In the genomic region with DNA sequence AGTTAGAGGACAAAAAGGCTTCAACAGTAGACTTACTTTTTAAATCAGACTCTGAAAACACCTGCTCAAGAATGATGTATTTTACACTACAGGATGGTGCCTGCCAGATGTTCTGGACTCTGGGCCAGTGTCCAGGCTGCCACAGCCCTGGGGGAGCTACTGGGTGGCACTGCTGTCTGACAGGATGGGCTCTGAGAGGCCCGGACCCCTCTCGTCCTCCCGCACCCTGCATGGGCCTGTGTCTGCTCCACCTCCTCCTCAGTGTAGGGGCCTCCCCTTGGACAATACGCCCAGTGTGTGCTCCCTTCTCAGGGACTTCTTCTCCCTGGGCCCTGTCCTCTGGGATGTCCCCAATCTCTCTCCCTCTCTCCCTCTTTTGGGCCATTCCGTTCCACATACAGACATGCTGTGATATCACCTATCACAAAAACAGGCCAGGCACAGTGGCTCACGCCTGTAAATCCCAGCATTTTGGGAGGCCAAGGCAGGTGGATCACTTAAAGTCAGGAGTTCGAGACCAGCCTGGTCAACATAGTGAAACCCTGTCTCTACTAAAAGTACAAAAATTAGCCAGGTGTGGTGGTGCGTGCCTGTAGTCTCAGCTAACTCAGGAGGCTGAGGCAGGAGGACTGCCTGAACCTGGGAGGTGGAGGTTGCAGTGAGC, we compare ENCODE assay signal across 24 cellular contexts. TPM values are rescaled to one million over a fixed set of nuclear protein-coding genes. Genes with fewer than 3 reads are reported as not detected.
DNase-seq lines count a peak whose midpoint lies in the region; ATAC-seq and TF ChIP-seq lines count a peak whose summit lies in the region.
"Had no signal": no experiment of that assay in that cellular context is flagged by ENCODE, and none has a peak within 500 bp of the region (broad histone marks: within the 10 kb centered on the region; RNA-seq: fewer than 3 reads in every experiment).

No MANE protein-coding gene starts in this region.

- no peak for TF ChIP-seq POLR2A in stomach (IDR thresholded peaks at IDR 0.05)

- intact Hi-C loops in stomach (cut with DNase I; ENCODE audit: low total_unique reads) (no loop called here), ascending aorta (cut with DNase I) (no loop called here)

- no peak overlapping the region for H2BK15ac ChIP-seq in mesendoderm (replicated peaks; ENCODE audit: low read depth)

- no peak overlapping the region for H2AK5ac ChIP-seq in mesendoderm (ENCODE audit: low read length)

- DNase-seq in adipocyte (ENCODE audit: low read depth) (no peak), mesendoderm (no peak), stomach (no peak), SJCRH30 (no peak), ascending aorta (ENCODE audit: low spot score in 2 of 2) (no peak), germinal center (ENCODE audit: low spot score) (no peak)
- DNase-seq: activated CD4-positive, alpha-beta T cell treated with anti-CD3 and anti-CD28 coated beads, Interleukin-2, amount 10 ng/mL, durations not matched to agents 24 days and 14 days; activated naive CD8-positive, alpha-beta T cell treated with anti-CD3 and anti-CD28 coated beads for 36 hours; AML-193; body of pancreas; CD8-positive, alpha-beta T cell; DMS153; HFFc6; KG1; NCI-H187; NCI-H69; small intestine; stimulated activated CD4-positive, alpha-beta T cell treated with anti-CD3 and anti-CD28 coated beads, Interleukin-2, amount 100 ng/mL, for 48 hours; stimulated activated naive CD4-positive, alpha-beta T cell; SW 1271; thyroid gland had no signal

- H2BK5ac ChIP-seq in mesendoderm (ENCODE audit: low read length): no peak overlapping the region

- H3K9me3 ChIP-seq in HUES64 (ENCODE audit: insufficient read depth, low read depth, low read length) (no peaks in the 10 kb centered on the region), adipocyte (ENCODE audit: control insufficient read depth, low read length) (no peaks in the 10 kb centered on the region), stomach (no peaks in the 10 kb centered on the region), SJCRH30 (replicated peaks) (no peaks in the 10 kb centered on the region), ascending aorta (no peaks in the 10 kb centered on the region)
- H3K9me3 ChIP-seq: body of pancreas, prostate gland, thyroid gland had no signal

- H2BK120ac ChIP-seq in mesendoderm (ENCODE audit: low read depth, low read length): no peak overlapping the region

- H3K27me3 ChIP-seq in HUES64 (ENCODE audit: insufficient read depth, low read length) (no peaks in the 10 kb centered on the region), adipocyte (replicated peaks; ENCODE audit: control insufficient read depth, insufficient read depth, low read length) (no peaks in the 10 kb centered on the region), mesendoderm (ENCODE audit: insufficient read depth, low read length, poor library complexity) (no peaks in the 10 kb centered on the region), stomach (peaks cover 0 to 12% (median 5%) of the 10 kb centered on the region in 3 donors), SJCRH30 (no peaks in the 10 kb centered on the region), ascending aorta (no peaks in the 10 kb centered on the region)
- H3K27me3 ChIP-seq: body of pancreas, thyroid gland had no signal

- no peak overlapping the region for H3K18ac ChIP-seq in mesendoderm (ENCODE audit: low read length)

- peak overlapping the region; percentile 17 for H3K56ac ChIP-seq in mesendoderm (ENCODE audit: low read length)

- no peak overlapping the region for H3K23ac ChIP-seq in mesendoderm (ENCODE audit: low read length)

- peaks cover 18% of the 10 kb centered on the region for H3K4me1 ChIP-seq in HUES64 (ENCODE audit: insufficient read depth, low read length)
- peaks cover 53% of the 10 kb centered on the region for H3K4me1 ChIP-seq in adipocyte (ENCODE audit: control insufficient read depth, insufficient read depth, low read length)
- H3K4me1 ChIP-seq in mesendoderm (ENCODE audit: control insufficient read depth, low read depth, low read length): peaks cover 12% of the 10 kb centered on the region
- peaks cover 0 to 8% (median 0%) of the 10 kb centered on the region in 4 donors for H3K4me1 ChIP-seq in stomach
- peaks cover 3% of the 10 kb centered on the region; the same call in 1 of the 2 replicates for H3K4me1 ChIP-seq in SJCRH30
- H3K4me1 ChIP-seq in ascending aorta: peaks cover 0 to 5% of the 10 kb centered on the region in 2 donors
- H3K4me1 ChIP-seq: prostate gland, thyroid gland had no signal

- 93% methylated on average over 8 of the region's 8 CpGs for WGBS in HUES64
- no CpG with 5 or more reads among the region's 8 CpGs for WGBS in mesendoderm (ENCODE audit: extremely low coverage, insufficient coverage, low lambda C conversion rate)
- 87 to 96% (median 93%) methylated on average over 8 of the region's 8 CpGs for WGBS in stomach, 5 donors

- H3K36me3 ChIP-seq in HUES64 (ENCODE audit: insufficient read depth, low read length): peaks cover 83% of the 10 kb centered on the region
- H3K36me3 ChIP-seq in adipocyte (ENCODE audit: control insufficient read depth, insufficient read depth, low read length, severe bottlenecking): peaks cover 38% of the 10 kb centered on the region
- H3K36me3 ChIP-seq in mesendoderm (ENCODE audit: control insufficient read depth, insufficient read depth, low read length): peaks cover 9% of the 10 kb centered on the region
- H3K36me3 ChIP-seq in stomach: peaks cover 0 to 17% (median 8%) of the 10 kb centered on the region in 4 donors
- H3K36me3 ChIP-seq in SJCRH30: no peaks in the 10 kb centered on the region
- H3K36me3 ChIP-seq in ascending aorta: peaks cover 0 to under 1% of the 10 kb centered on the region in 2 donors
- H3K36me3 ChIP-seq: prostate gland, thyroid gland had no signal

- no peak overlapping the region for H4K5ac ChIP-seq in mesendoderm (ENCODE audit: low read length)

- H3K4me3 ChIP-seq in HUES64 (ENCODE audit: low read length): no peak overlapping the region
- peak overlapping the region; percentile 26 for H3K4me3 ChIP-seq in adipocyte (ENCODE audit: low read length)
- no peak overlapping the region for H3K4me3 ChIP-seq in mesendoderm (ENCODE audit: low read length)
- H3K4me3 ChIP-seq in stomach: no peak overlapping the region
- H3K4me3 ChIP-seq in SJCRH30: no peak overlapping the region
- no peak overlapping the region for H3K4me3 ChIP-seq in ascending aorta
- H3K4me3 ChIP-seq: body of pancreas, prostate gland, thyroid gland had no signal

- H3K4me2 ChIP-seq in mesendoderm (ENCODE audit: low read length): no peak overlapping the region

- peak overlapping the region; percentile 26 for H3K27ac ChIP-seq in HUES64 (ENCODE audit: low read depth, low read length)
- no peak overlapping the region for H3K27ac ChIP-seq in mesendoderm (ENCODE audit: low read depth, low read length)
- H3K27ac ChIP-seq in stomach: peak overlapping the region in 4 of 5 donors; percentile 3 to 57 (median 47)
- H3K27ac ChIP-seq in SJCRH30: no peak overlapping the region
- H3K27ac ChIP-seq in ascending aorta: no peak overlapping the region
- H3K27ac ChIP-seq: thyroid gland had no signal

- H3K79me1 ChIP-seq in mesendoderm (ENCODE audit: low read length): peaks cover 2% of the 10 kb centered on the region

- TF ChIP-seq CTCF in stomach (IDR thresholded peaks at IDR 0.05) (no peak), ascending aorta (IDR thresholded peaks at IDR 0.05) (no peak)

- H3K9ac ChIP-seq in HUES64 (ENCODE audit: low read depth, low read length) (no peak overlapping the region), adipocyte (ENCODE audit: low read length) (peak overlapping the region; percentile 65), mesendoderm (ENCODE audit: low read length) (no peak overlapping the region)

- H3K4ac ChIP-seq in mesendoderm (ENCODE audit: low read depth, low read length): no peak overlapping the region

- no peak for ATAC-seq in GM21360 (IDR thresholded peaks at IDR 0.05; ENCODE audit: unreplicated experiment)
- ATAC-seq: body of pancreas; CD8-positive, alpha-beta T cell had no signal

- no peak for TF ChIP-seq EP300 in stomach (IDR thresholded peaks at IDR 0.05)

- no peaks in the 10 kb centered on the region for H3K79me2 ChIP-seq in mesendoderm (ENCODE audit: control insufficient read depth, insufficient read depth, low read length)

- H4K8ac ChIP-seq in mesendoderm (ENCODE audit: low read depth, low read length): no peak overlapping the region

RNA-seq across cellular contexts. Expression of gene GFPT2, which starts 23.4 kb away (rescaled TPM):
- polyA plus RNA-seq in HUES64 (2013, experiment 1 of 2): 67.4 TPM
- 66.3 TPM for polyA plus RNA-seq in HUES64 (2013, experiment 2 of 2)
- 41.2 TPM for polyA plus RNA-seq in mesendoderm (2013, experiment 1 of 2)
- polyA plus RNA-seq in mesendoderm (2013, experiment 2 of 2): 42.6 TPM
- 10 to 100 TPM in 4 of 5 donors, 1 to 10 TPM in 1; 3.5 to 54.5 (median 19.8) TPM for total RNA-seq in stomach
- polyA plus RNA-seq in stomach: 1 to 10 TPM; 3.5 to 4.7 (median 4.3) TPM
- total RNA-seq in SJCRH30 (2014; rRNA removed; shearing (Covaris generic)): 0.47 and 1.1 TPM in 2 replicates
- total RNA-seq in ascending aorta: 25.2 TPM

RNA-seq across cellular contexts. Expression of gene MAPK9, which starts 37.9 kb away (rescaled TPM):
- polyA plus RNA-seq in HUES64 (2013, experiment 1 of 2): 23.5 TPM
- 23.6 TPM for polyA plus RNA-seq in HUES64 (2013, experiment 2 of 2)
- polyA plus RNA-seq in mesendoderm (2013, experiment 1 of 2): 28.2 TPM
- 28.4 TPM for polyA plus RNA-seq in mesendoderm (2013, experiment 2 of 2)
- total RNA-seq in stomach (10 to 100 TPM; 18.2 to 43.5 (median 22.8) TPM), ascending aorta (12.9 TPM)
- polyA plus RNA-seq in stomach: 10 to 100 TPM in 2 of 3 donors, 1 to 10 TPM in 1; 9.2 to 25.7 (median 19.4) TPM
- total RNA-seq in SJCRH30 (2014; rRNA removed; shearing (Covaris generic)): 44.5 and 46.6 TPM in 2 replicates

Comparison
In these comparisons a context has a peak if more than half of its experiments do, and no peak if none do; other contexts are left out.
1. H3K27ac ChIP-seq: peak in HUES64 (single experiment) and stomach (4 of 5); none in mesendoderm (single experiment), SJCRH30 (single experiment) and ascending aorta (0 of 2).